ENCODE assay signal across 25 cellular contexts in genomic region chr11:118149493-118149892, GRCh38. TPM values are rescaled to one million over a fixed set of nuclear protein-coding genes. Genes with fewer than 3 reads are reported as not detected.
"Had no signal": no experiment of that assay in that cellular context is flagged by ENCODE, and none has a peak within 500 bp of the region (broad histone marks: within the 10 kb centered on the region; RNA-seq: fewer than 3 reads in every experiment).

No MANE protein-coding gene starts in this region.

- H3K4me3 ChIP-seq: SJSA1 had no signal

- DNase-seq: activated CD4-positive, alpha-beta T cell treated with anti-CD3 and anti-CD28 coated beads for 48 hours; activated CD4-positive, alpha-beta T cell treated with anti-CD3 and anti-CD28 coated beads, Interleukin-2, amount 50 U/mL, for 4 hours; activated CD8-positive, alpha-beta memory T cell treated with anti-CD3 and anti-CD28 coated beads, Interleukin-2, amount 10 ng/mL, durations not matched to agents 7 days and 5 days; activated effector memory CD4-positive, alpha-beta T cell treated with Interleukin-2 at 50 U/mL for 16 hours; activated naive CD4-positive, alpha-beta T cell; activated T-cell treated with anti-CD3 and anti-CD28 coated beads, Interleukin-2, amount 50 U/mL, for 24 hours; KG1; NCI-H1092; NCI-H2029; NCI-H2107; NCI-H2171 treated with DMSO at 0.1 percent for 48 hours; NCI-H226; NCI-H82; NK-92 treated with Interleukin-12 subunit alpha and Interleukin-12 subunit beta, amount 100 ng/mL, for 24 hours; PC-3; SHP77; SW 1271 had no signal

- ATAC-seq: activated CD4-positive, CD25-positive, alpha-beta regulatory T cell treated with anti-CD3 and anti-CD28 coated beads, Interleukin-2, amount 50 U/mL, for 24 hours; activated CD8-positive, alpha-beta memory T cell treated with anti-CD3 and anti-CD28 coated beads, Interleukin-2, amount 10 ng/mL, durations not matched to agents 7 days and 5 days; PC-3; SK-N-SH treated with all-trans-retinoic acid at 6 μM for 48 hours had no signal

- H3K36me3 ChIP-seq: SJSA1 had no signal

- H3K9me3 ChIP-seq: SJSA1 had no signal

- H3K27ac ChIP-seq: SJSA1 had no signal

RNA-seq across cellular contexts. Expression of gene SCN4B, which starts 3.1 kb away (rescaled TPM):
- total RNA-seq: LHCN-M2, NCI-H460, PC-3, SJSA1 had no signal

RNA-seq across cellular contexts. Expression of gene SCN2B, which starts 26.9 kb away (rescaled TPM):
- total RNA-seq: activated CD8-positive, alpha-beta memory T cell treated with anti-CD3 and anti-CD28 coated beads, Interleukin-2, amount 10 ng/mL, durations not matched to agents 7 days and 5 days; activated T-helper 1 cell treated with anti-CD3 and anti-CD28 coated beads, Interleukin-12 subunit alpha, Interleukin-12 subunit beta, Interleukin-2, Interleukin-4 antibody, amounts not matched to agents 30 ng/mL and 10 ng/mL and 1 ng/mL, durations not matched to agents 14 hours and 24 hours and 36 hours; LHCN-M2; NCI-H460; PC-3; SJSA1; T-helper 1 cell treated with Interleukin-12 subunit alpha and Interleukin-12 subunit beta and Interleukin-4 antibody, amounts not matched to agents 30 ng/mL and 1 ng/mL, for 36 hours had no signal
- polyA plus RNA-seq: aorta had no signal
